ENCODE assay signal across 8 cellular contexts in the genomic region with DNA sequence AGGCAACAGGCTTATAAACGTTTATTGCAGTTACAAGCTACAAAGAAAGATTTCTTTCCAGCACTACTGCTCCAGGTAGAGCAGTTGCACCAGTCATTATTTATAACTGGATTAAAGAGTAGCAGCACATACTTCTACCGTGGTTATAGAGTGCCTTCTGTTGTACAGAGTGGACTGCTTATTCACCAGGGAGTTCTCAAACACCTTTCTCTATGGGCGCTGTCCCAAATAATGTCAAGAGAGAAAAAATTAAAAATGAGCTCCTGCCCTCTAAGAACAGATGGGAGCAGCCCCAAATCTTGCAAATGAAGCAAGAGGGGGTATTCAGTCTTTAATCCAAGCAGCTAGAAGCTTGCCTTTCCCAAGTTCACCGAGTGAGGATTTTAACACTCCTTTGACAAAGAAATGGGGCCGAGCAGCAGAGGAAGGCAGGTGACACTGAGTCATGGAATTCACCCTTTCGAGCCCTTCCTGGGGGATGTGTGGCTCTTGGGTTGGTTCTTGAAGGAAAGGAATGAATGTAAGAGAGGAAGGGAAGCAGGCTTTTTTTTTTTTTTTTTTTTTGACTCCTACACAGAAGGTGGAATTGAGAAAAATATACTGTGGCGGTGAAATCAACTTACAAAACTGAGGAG.
A peak's percentile ranks its signal among the peaks of the same experiment; 100 is the strongest.
DNase-seq lines count a peak whose midpoint lies in the region; ATAC-seq and TF ChIP-seq lines count a peak whose summit lies in the region.

No MANE protein-coding gene starts in this region.

- peaks cover 62% of the 10 kb centered on the region for H3K36me3 Mint-ChIP-seq in activated CD4-positive, alpha-beta T cell treated with anti-CD3 and anti-CD28 coated beads for 36 hours (ENCODE audit: low read depth)
- peaks cover 62% of the 10 kb centered on the region for H3K36me3 Mint-ChIP-seq in effector memory CD8-positive, alpha-beta T cell (ENCODE audit: insufficient read depth)
- no peaks in the 10 kb centered on the region for H3K36me3 Mint-ChIP-seq in glutamatergic neuron (ENCODE audit: unreplicated experiment)

- intact Hi-C loops in activated CD4-positive, alpha-beta T cell treated with anti-CD3 and anti-CD28 coated beads for 36 hours (cut with DNase I, micrococcal nuclease): loop anchor here (1.0 to 2.0 kb wide), 10 partner anchors 9 to 193 kb away; a partner anchor contains a TSS
- intact Hi-C loops in A673 (cut with micrococcal nuclease; ENCODE audit: unreplicated experiment): no loop called here

- ATAC-seq in activated CD4-positive, alpha-beta T cell treated with anti-CD3 and anti-CD28 coated beads for 36 hours: peak; percentile 39
- ATAC-seq in effector memory CD8-positive, alpha-beta T cell (replicated peaks): no peak

- TF ChIP-seq CTCF in A673 (conservative IDR thresholded peaks at IDR 0.05; ENCODE audit: low read depth, low read length) (no peak), glutamatergic neuron (IDR thresholded peaks at IDR 0.05; ENCODE audit: partially characterized antibody, unreplicated experiment) (no peak)

- H3K36me3 ChIP-seq in HUES6 (ENCODE audit: control insufficient read depth, insufficient read depth, low read length) (no peaks in the 10 kb centered on the region), subcutaneous abdominal adipose tissue (ENCODE audit: control insufficient read depth in 5 of 5, insufficient read depth in 5 of 5, low read length in 5 of 5) (peaks cover 0 to 2% (median 0%) of the 10 kb centered on the region in 5 donors), A673 (ENCODE audit: insufficient read depth, low read length, poor library complexity, severe bottlenecking) (no peaks in the 10 kb centered on the region)

- H3K4me1 ChIP-seq in HUES6 (ENCODE audit: control insufficient read depth, insufficient read depth, low read length): peaks cover 69% of the 10 kb centered on the region
- H3K4me1 ChIP-seq in subcutaneous abdominal adipose tissue (ENCODE audit: control insufficient read depth in 5 of 5, insufficient read depth in 5 of 5, low read length in 5 of 5): peaks cover 5 to 28% (median 25%) of the 10 kb centered on the region in 5 donors
- no peaks in the 10 kb centered on the region for H3K4me1 ChIP-seq in A673 (ENCODE audit: insufficient read depth, low read length, poor library complexity, severe bottlenecking)

- no TSS peak for BruUV-seq in A673 (replicated peaks; lab: Mats Ljungman, UMichigan)

- peaks cover 96% of the 10 kb centered on the region for H3K4me1 Mint-ChIP-seq in activated CD4-positive, alpha-beta T cell treated with anti-CD3 and anti-CD28 coated beads for 36 hours
- peaks cover 55 to 76% of the 10 kb centered on the region in 2 donors for H3K4me1 Mint-ChIP-seq in effector memory CD8-positive, alpha-beta T cell (ENCODE audit: low read depth in 2 of 2)
- H3K4me1 Mint-ChIP-seq in glutamatergic neuron (ENCODE audit: low read depth, unreplicated experiment): peaks cover 6% of the 10 kb centered on the region

- CTCF ChIA-PET in activated CD4-positive, alpha-beta T cell treated with anti-CD3 and anti-CD28 coated beads for 36 hours (lab: Charles Lee): interaction anchor here (0.6 to 6.3 kb wide), 15 partner anchors 10 to 335 kb away, joined by 3 to 62 read pairs (median 4); no protein-coding TSS in a partner anchor
- CTCF ChIA-PET in A673 (lab: Charles Lee): no interaction called here

- H3K27me3 Mint-ChIP-seq in activated CD4-positive, alpha-beta T cell treated with anti-CD3 and anti-CD28 coated beads for 36 hours: no peaks in the 10 kb centered on the region
- no peaks in the 10 kb centered on the region for H3K27me3 Mint-ChIP-seq in effector memory CD8-positive, alpha-beta T cell
- H3K27me3 Mint-ChIP-seq in glutamatergic neuron (ENCODE audit: unreplicated experiment): no peaks in the 10 kb centered on the region

- H3K27me3 ChIP-seq in HUES6 (ENCODE audit: control insufficient read depth, insufficient read depth, low read length): no peaks in the 10 kb centered on the region
- no peaks in the 10 kb centered on the region for H3K27me3 ChIP-seq in subcutaneous abdominal adipose tissue (ENCODE audit: control insufficient read depth in 5 of 5, insufficient read depth in 4 of 5, low read length in 5 of 5)
- no peaks in the 10 kb centered on the region for H3K27me3 ChIP-seq in A673 (replicated peaks; ENCODE audit: insufficient read depth, low read depth, low read length, poor library complexity)

- POLR2A ChIA-PET in activated CD4-positive, alpha-beta T cell treated with anti-CD3 and anti-CD28 coated beads for 36 hours (lab: Charles Lee): interaction anchor here (0.6 to 3.0 kb wide), 11 partner anchors 10 to 192 kb away, joined by 3 to 16 read pairs (median 6); a partner anchor contains a TSS
- POLR2A ChIA-PET in A673 (lab: Charles Lee; ENCODE audit: low non-redundant PET): no interaction called here

- H3K4me3 ChIP-seq in HUES6 (ENCODE audit: low read depth, low read length): no peak overlapping the region
- H3K4me3 ChIP-seq in subcutaneous abdominal adipose tissue (ENCODE audit: low read depth in 1 of 5, low read length in 5 of 5): no peak overlapping the region
- H3K4me3 ChIP-seq in A673 (ENCODE audit: low read depth, low read length, poor library complexity, severe bottlenecking): no peak overlapping the region

- peak overlapping the region; percentile 99 for H3K27ac Mint-ChIP-seq in activated CD4-positive, alpha-beta T cell treated with anti-CD3 and anti-CD28 coated beads for 36 hours
- peak overlapping the region; percentile 87 to 97 for H3K27ac Mint-ChIP-seq in effector memory CD8-positive, alpha-beta T cell
- no peak overlapping the region for H3K27ac Mint-ChIP-seq in glutamatergic neuron (ENCODE audit: unreplicated experiment)

- H3K9me3 ChIP-seq in HUES6 (ENCODE audit: control insufficient read depth, insufficient read depth, low read depth, low read length) (no peaks in the 10 kb centered on the region), subcutaneous abdominal adipose tissue (ENCODE audit: control insufficient read depth in 5 of 5, low read length in 5 of 5) (no peaks in the 10 kb centered on the region), A673 (ENCODE audit: low read depth, low read length, poor library complexity, severe bottlenecking) (no peaks in the 10 kb centered on the region)

- H3K9ac ChIP-seq in HUES6 (ENCODE audit: low read length) (peak overlapping the region; percentile 54), subcutaneous abdominal adipose tissue (ENCODE audit: low read length in 5 of 5) (no peak overlapping the region)

- DNase-seq in activated CD4-positive, alpha-beta T cell treated with anti-CD3 and anti-CD28 coated beads for 36 hours: peak; percentile 59
- DNase-seq in activated CD4-positive, alpha-beta T cell treated with anti-CD3 and anti-CD28 coated beads for 1 hour: no peak
- DNase-seq in effector memory CD8-positive, alpha-beta T cell: no peak
- no peak for DNase-seq in A673 (ENCODE audit: low spot score)
- no peak for DNase-seq in activated CD8-positive, alpha-beta memory T cell treated with anti-CD3 and anti-CD28 coated beads for 24 hours
- DNase-seq in glutamatergic neuron: no peak

- H3K9me3 Mint-ChIP-seq in activated CD4-positive, alpha-beta T cell treated with anti-CD3 and anti-CD28 coated beads for 36 hours (ENCODE audit: low read depth): no peaks in the 10 kb centered on the region
- no peaks in the 10 kb centered on the region for H3K9me3 Mint-ChIP-seq in effector memory CD8-positive, alpha-beta T cell
- H3K9me3 Mint-ChIP-seq in glutamatergic neuron (ENCODE audit: unreplicated experiment): no peaks in the 10 kb centered on the region

- peak overlapping the region; percentile 91 for H3K27ac ChIP-seq in HUES6 (ENCODE audit: low read depth, low read length)
- peak overlapping the region; percentile 44 for H3K27ac ChIP-seq in subcutaneous abdominal adipose tissue (ENCODE audit: low read depth, low read length)
- no peak overlapping the region for H3K27ac ChIP-seq in A673 (ENCODE audit: low read depth, low read length, poor library complexity, severe bottlenecking)

- peak overlapping the region; percentile 56 for H3K4me3 Mint-ChIP-seq in activated CD4-positive, alpha-beta T cell treated with anti-CD3 and anti-CD28 coated beads for 36 hours
- H3K4me3 Mint-ChIP-seq in effector memory CD8-positive, alpha-beta T cell: peak overlapping the region; percentile 58 to 70
- H3K4me3 Mint-ChIP-seq in glutamatergic neuron (ENCODE audit: unreplicated experiment): no peak overlapping the region
